Comparison of ENCODE assay signal across 7 cellular contexts in genomic region chr16:70289229-70290098, GRCh38. TPM values are rescaled to one million over a fixed set of nuclear protein-coding genes. Genes with fewer than 3 reads are reported as not detected.
DNase-seq lines count a peak whose midpoint lies in the region; ATAC-seq and TF ChIP-seq lines count a peak whose summit lies in the region.

TSS of gene AARS1 (minus strand) at chr16:70289506. CDS start at chr16:70282763, 6,743 bp downstream.

- in situ Hi-C loops in astrocyte of the cerebellum (cut with HindIII; ENCODE audit: low sequenced_read_pairs) = no loop called here

- ATAC-seq in GM18505 (IDR thresholded peaks at IDR 0.05; ENCODE audit: unreplicated experiment) (peak; percentile 96), HG02973 (IDR thresholded peaks at IDR 0.05; ENCODE audit: unreplicated experiment) (peak; percentile 94)

- TF ChIP-seq CTCF in astrocyte of the cerebellum (IDR thresholded peaks at IDR 0.05; ENCODE audit: low read depth, low read length, missing control alignments) = no peak

- DNase-seq in NCI-H2029 (lab: John Stamatoyannopoulos, UW) = peak; percentile 95
- DNase-seq in T-helper 22 cell (ENCODE audit: low read depth) = peak; percentile 94
- peak; percentile 100 for DNase-seq in astrocyte of the cerebellum (ENCODE audit: low read depth)
- peak; percentile 100 for DNase-seq in hepatic stellate cell (ENCODE audit: low spot score)
- peak; percentile 98 for DNase-seq in renal cortical epithelial cell (ENCODE audit: low read depth)

- peak; percentile 96 for TF ChIP-seq POLR2A in GM18505 (IDR thresholded peaks at IDR 0.05; ENCODE audit: borderline replicate concordance, extremely low read depth, insufficient read depth, insufficient read length)

- H3K4me3 ChIP-seq in astrocyte of the cerebellum (ENCODE audit: low read depth, low read length) = peak within 1 kb of the TSS; percentile 76

RNA-seq across cellular contexts. Expression of gene AARS1, which starts in this region (rescaled TPM):
- 97.6 and 182 TPM in 2 replicates for total RNA-seq in renal cortical epithelial cell

Comparison
In these comparisons a context has a peak if more than half of its experiments do, and no peak if none do; other contexts are left out.
1. Peak in every context shown above with its lines: DNase-seq, ATAC-seq and H3K4me3 ChIP-seq.